16 cellular contexts compared by ENCODE assay signal in genomic region chr2:138276367-138276766, GRCh38.
DNase-seq lines count a peak whose midpoint lies in the region; ATAC-seq and TF ChIP-seq lines count a peak whose summit lies in the region.
"Had no signal": no experiment of that assay in that cellular context is flagged by ENCODE, and none has a peak within 500 bp of the region (broad histone marks: within the 10 kb centered on the region; RNA-seq: fewer than 3 reads in every experiment).

No MANE protein-coding gene starts in this region.

- H3K27ac ChIP-seq in RWPE2 (ENCODE audit: poor library complexity, severe bottlenecking) = peak overlapping the region; percentile 82
- H3K27ac ChIP-seq: dorsolateral prefrontal cortex, lower lobe of right lung, parathyroid adenoma had no signal

- H3K4me3 ChIP-seq in RWPE2 (ENCODE audit: severe bottlenecking) (no peak overlapping the region), iPS-15b (ENCODE audit: low read depth, low read length) (no peak overlapping the region)
- H3K4me3 ChIP-seq: dorsolateral prefrontal cortex, lower lobe of right lung had no signal

- H3K9ac ChIP-seq in iPS-15b (ENCODE audit: low read depth, low read length) = peak overlapping the region; percentile 26
- H3K9ac ChIP-seq: parathyroid adenoma had no signal

- DNase-seq in ELF-1 (ENCODE audit: low read depth, low spot score) (peak; percentile 35), RWPE2 (ENCODE audit: low spot score) (no peak), osteocyte (ENCODE audit: extremely low spot score, unreplicated experiment) (no peak), DMS79 (lab: John Stamatoyannopoulos, UW) (no peak)
- DNase-seq in activated CD4-positive, alpha-beta T cell treated with anti-CD3 and anti-CD28 coated beads for 1 hour = no peak
- DNase-seq: activated naive CD8-positive, alpha-beta T cell treated with anti-CD3 and anti-CD28 coated beads, Interleukin-2, amount 50 U/mL, for 24 hours; dorsolateral prefrontal cortex; EL; lower lobe of right lung; NCI-H1092 treated with DMSO at 0.1 percent for 48 hours; SHP77 treated with DMSO at 0.1 percent for 48 hours; stimulated activated naive B cell treated with anti-CD40 and anti-IgM and Interleukin-4, amounts not matched to agents 10 μg/mL and 1 μg/mL and 100 μg/mL, for 72 hours had no signal

- H3K4me1 ChIP-seq in RWPE2 (ENCODE audit: insufficient read depth, poor library complexity, severe bottlenecking) = peaks cover 28% of the 10 kb centered on the region
- H3K4me1 ChIP-seq in iPS-15b (ENCODE audit: control insufficient read depth, insufficient read depth, low read length) = peaks cover 23% of the 10 kb centered on the region
- H3K4me1 ChIP-seq: lower lobe of right lung, parathyroid adenoma had no signal

- no peak for TF ChIP-seq CTCF in RWPE2 (IDR thresholded peaks at IDR 0.05; ENCODE audit: poor library complexity, severe bottlenecking)
- no peak for TF ChIP-seq CTCF in osteocyte (IDR thresholded peaks at IDR 0.05)

- peak; percentile 15; the same call in 1 of the 3 replicates for ATAC-seq in RWPE2 (ENCODE audit: low read depth)
- no peak for ATAC-seq in GM21825 (IDR thresholded peaks at IDR 0.05; ENCODE audit: unreplicated experiment)
- no peak for ATAC-seq in HG02970 (IDR thresholded peaks at IDR 0.05; ENCODE audit: low FRiP score, unreplicated experiment)
- ATAC-seq: activated naive CD8-positive, alpha-beta T cell treated with anti-CD3 and anti-CD28 coated beads, Interleukin-2, amount 50 U/mL, for 24 hours; stimulated activated naive B cell treated with anti-CD40 and anti-IgM and Interleukin-4, amounts not matched to agents 10 μg/mL and 1 μg/mL and 100 μg/mL, for 72 hours had no signal

- H3K27me3 Mint-ChIP-seq in osteocyte (ENCODE audit: unreplicated experiment) = no peaks in the 10 kb centered on the region
- H3K27me3 Mint-ChIP-seq: stimulated activated naive B cell treated with anti-CD40 and anti-IgM and Interleukin-4, amounts not matched to agents 10 μg/mL and 1 μg/mL and 100 μg/mL, for 72 hours had no signal

- no peaks in the 10 kb centered on the region for H3K27me3 ChIP-seq in RWPE2 (ENCODE audit: insufficient read depth, poor library complexity, severe bottlenecking)
- H3K27me3 ChIP-seq in iPS-15b (ENCODE audit: control insufficient read depth, insufficient read depth, low read length) = no peaks in the 10 kb centered on the region
- H3K27me3 ChIP-seq: dorsolateral prefrontal cortex had no signal

- H3K36me3 ChIP-seq in RWPE2 (ENCODE audit: low read depth) (no peaks in the 10 kb centered on the region), iPS-15b (ENCODE audit: control insufficient read depth, insufficient read depth, low read length) (no peaks in the 10 kb centered on the region)
- H3K36me3 ChIP-seq: lower lobe of right lung had no signal

- no peaks in the 10 kb centered on the region for H3K9me3 Mint-ChIP-seq in osteocyte (ENCODE audit: unreplicated experiment)
- H3K9me3 Mint-ChIP-seq: activated naive CD8-positive, alpha-beta T cell treated with anti-CD3 and anti-CD28 coated beads, Interleukin-2, amount 50 U/mL, for 24 hours had no signal

- peak overlapping the region; percentile 8 for H3K27ac Mint-ChIP-seq in osteocyte (ENCODE audit: unreplicated experiment)
- H3K27ac Mint-ChIP-seq: activated naive CD8-positive, alpha-beta T cell treated with anti-CD3 and anti-CD28 coated beads, Interleukin-2, amount 50 U/mL, for 24 hours; stimulated activated naive B cell treated with anti-CD40 and anti-IgM and Interleukin-4, amounts not matched to agents 10 μg/mL and 1 μg/mL and 100 μg/mL, for 72 hours had no signal

- no peak overlapping the region for H3K4me3 Mint-ChIP-seq in osteocyte (ENCODE audit: unreplicated experiment)
- H3K4me3 Mint-ChIP-seq: activated naive CD8-positive, alpha-beta T cell treated with anti-CD3 and anti-CD28 coated beads, Interleukin-2, amount 50 U/mL, for 24 hours; stimulated activated naive B cell treated with anti-CD40 and anti-IgM and Interleukin-4, amounts not matched to agents 10 μg/mL and 1 μg/mL and 100 μg/mL, for 72 hours had no signal

- peaks cover 44% of the 10 kb centered on the region for H3K4me1 Mint-ChIP-seq in osteocyte (ENCODE audit: unreplicated experiment)
- H3K4me1 Mint-ChIP-seq: activated naive CD8-positive, alpha-beta T cell treated with anti-CD3 and anti-CD28 coated beads, Interleukin-2, amount 50 U/mL, for 24 hours; stimulated activated naive B cell treated with anti-CD40 and anti-IgM and Interleukin-4, amounts not matched to agents 10 μg/mL and 1 μg/mL and 100 μg/mL, for 72 hours had no signal

- no peaks in the 10 kb centered on the region for H3K36me3 Mint-ChIP-seq in osteocyte (ENCODE audit: unreplicated experiment)
- H3K36me3 Mint-ChIP-seq: stimulated activated naive B cell treated with anti-CD40 and anti-IgM and Interleukin-4, amounts not matched to agents 10 μg/mL and 1 μg/mL and 100 μg/mL, for 72 hours had no signal

- H3K9me3 ChIP-seq in RWPE2 (ENCODE audit: severe bottlenecking) = peaks cover 6% of the 10 kb centered on the region
- no peaks in the 10 kb centered on the region for H3K9me3 ChIP-seq in iPS-15b (ENCODE audit: control insufficient read depth, insufficient read depth, low read length)
- H3K9me3 ChIP-seq: lower lobe of right lung had no signal
